ENCODE assay signal across 13 cellular contexts in the genomic region with DNA sequence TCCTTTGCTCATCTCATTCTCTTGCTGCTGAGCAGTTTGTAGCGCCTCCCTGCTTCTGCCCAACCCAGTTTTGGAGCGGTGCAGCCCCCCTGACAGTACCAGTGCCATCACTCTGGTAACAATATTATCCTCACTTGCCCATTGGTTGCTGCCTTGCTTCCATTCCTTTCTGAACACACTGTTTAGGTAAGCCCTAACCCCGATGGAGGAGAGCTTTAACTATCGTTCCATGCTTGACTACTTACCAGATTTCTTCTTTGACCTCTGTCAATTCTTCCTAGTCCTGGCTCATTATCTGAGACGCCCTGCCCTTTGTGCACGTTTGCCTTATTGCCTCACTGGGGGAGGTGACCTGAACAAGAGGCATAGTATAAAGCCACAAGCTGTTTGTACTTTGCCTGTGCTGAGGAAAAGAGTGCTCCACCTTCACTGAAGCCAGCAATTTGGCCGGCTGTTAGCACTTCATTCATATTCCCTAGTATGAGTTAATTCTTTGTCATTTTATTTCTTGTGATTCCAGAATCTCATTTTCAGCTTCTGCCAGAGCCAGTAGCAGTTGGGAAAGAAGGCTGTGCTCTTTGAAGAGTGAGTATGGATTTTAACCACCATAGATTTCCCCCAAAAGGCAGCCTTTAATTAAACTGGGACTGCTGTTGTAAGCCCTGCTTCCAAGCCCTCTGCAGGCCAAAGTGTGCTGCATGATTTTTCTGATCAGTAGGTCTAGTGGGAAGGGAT. TPM values are rescaled to one million over a fixed set of nuclear protein-coding genes. Genes with fewer than 3 reads are reported as not detected.
DNase-seq lines count a peak whose midpoint lies in the region; ATAC-seq, FAIRE-seq and TF ChIP-seq lines count a peak whose summit lies in the region.
"Had no signal": no experiment of that assay in that cellular context is flagged by ENCODE, and none has a peak within 500 bp of the region (broad histone marks: within the 10 kb centered on the region; RNA-seq: fewer than 3 reads in every experiment).

No MANE protein-coding gene starts in this region.

- no peak for TF ChIP-seq EP300 in stomach (IDR thresholded peaks at IDR 0.05)

- H3K4me1 ChIP-seq in astrocyte (ENCODE audit: insufficient read depth, low read length) (no peaks in the 10 kb centered on the region), stomach (peaks cover 0 to 56% (median 15%) of the 10 kb centered on the region in 4 donors)

- DNase-seq in DMS 273 (lab: John Stamatoyannopoulos, UW; ENCODE audit: unreplicated experiment) (peak; percentile 36), DMS 273 treated with DMSO at 0.1 percent for 48 hours (lab: John Stamatoyannopoulos, UW) (no peak), astrocyte (ENCODE audit: low read depth) (no peak), kidney glomerular epithelial cell (lab: John Stamatoyannopoulos, UW) (peak; percentile 8), stomach (peak; percentile 63)
- no peak for DNase-seq in activated CD4-positive, alpha-beta T cell treated with anti-CD3 and anti-CD28 coated beads for 1 hour
- DNase-seq in activated naive CD4-positive, alpha-beta T cell treated with anti-CD3 and anti-CD28 coated beads, Interleukin-2, amount 50 U/mL, for 16 hours = no peak
- no peak for DNase-seq in stimulated activated effector memory CD8-positive, alpha-beta T cell treated with anti-CD3 and anti-CD28 coated beads, Interleukin-12 subunit alpha, Interleukin-12 subunit beta, amount 100 ng/mL, for 72 hours (ENCODE audit: low spot score in 2 of 2)
- DNase-seq: activated effector memory CD4-positive, alpha-beta T cell treated with anti-CD3 and anti-CD28 coated beads, Interleukin-2, amount 50 U/mL, for 16 hours; GOT3 had no signal

- no peak for TF ChIP-seq POLR2A in stomach (IDR thresholded peaks at IDR 0.05)

- H3K36me3 ChIP-seq in astrocyte (ENCODE audit: insufficient read depth, low read length) = no peaks in the 10 kb centered on the region
- H3K36me3 ChIP-seq in stomach = no peaks in the 10 kb centered on the region

- H3K9me3 Mint-ChIP-seq in astrocyte (ENCODE audit: unreplicated experiment) = no peaks in the 10 kb centered on the region
- no peaks in the 10 kb centered on the region for H3K9me3 Mint-ChIP-seq in stimulated activated effector memory CD8-positive, alpha-beta T cell treated with anti-CD3 and anti-CD28 coated beads, Interleukin-12 subunit alpha, Interleukin-12 subunit beta, amount 100 ng/mL, for 72 hours
- H3K9me3 Mint-ChIP-seq: T-helper 2 cell treated with Interferon-gamma antibody and Interleukin-4, amounts not matched to agents 5 μg/mL and 100 μg/mL, for 36 hours had no signal

- intact Hi-C loops in stomach (cut with DNase I; ENCODE audit: low total_unique reads) = no loop called here

- no peak for FAIRE-seq in astrocyte (lab: Jason Lieb, UNC)

- WGBS in stomach, 5 donors = 35 to 49% (median 42%) methylated on average over 7 of the region's 7 CpGs

- TF ChIP-seq CTCF in astrocyte (IDR thresholded peaks at IDR 0.05; ENCODE audit: insufficient read depth, low read depth, low read length) (peak; percentile 26), stomach (IDR thresholded peaks at IDR 0.05) (no peak)

- H3K9me3 ChIP-seq in astrocyte (ENCODE audit: insufficient read depth, low read depth, low read length) (no peaks in the 10 kb centered on the region), stomach (no peaks in the 10 kb centered on the region)

- no peak overlapping the region for H3K27ac ChIP-seq in astrocyte (ENCODE audit: low read depth, low read length)
- H3K27ac ChIP-seq in stomach = peak overlapping the region; percentile 53 to 77 (median 75)
- H3K27ac ChIP-seq: 22Rv1 had no signal

- no peaks in the 10 kb centered on the region for H3K36me3 Mint-ChIP-seq in astrocyte (ENCODE audit: low read depth, unreplicated experiment)
- no peaks in the 10 kb centered on the region for H3K36me3 Mint-ChIP-seq in stimulated activated effector memory CD8-positive, alpha-beta T cell treated with anti-CD3 and anti-CD28 coated beads, Interleukin-12 subunit alpha, Interleukin-12 subunit beta, amount 100 ng/mL, for 72 hours

- H3K4me3 ChIP-seq in astrocyte (ENCODE audit: insufficient read depth, low read depth, low read length) (no peak overlapping the region), stomach (no peak overlapping the region)

- peaks cover 11% of the 10 kb centered on the region for H3K27me3 Mint-ChIP-seq in astrocyte (ENCODE audit: low read depth, unreplicated experiment)

- peak overlapping the region; percentile 45 for H3K4me2 ChIP-seq in astrocyte (ENCODE audit: low read length)

- peak overlapping the region; percentile 9 for H2AFZ ChIP-seq in astrocyte (ENCODE audit: low read depth, low read length)

- no peak overlapping the region for H3K4me3 Mint-ChIP-seq in astrocyte (ENCODE audit: unreplicated experiment)
- H3K4me3 Mint-ChIP-seq in stimulated activated effector memory CD8-positive, alpha-beta T cell treated with anti-CD3 and anti-CD28 coated beads, Interleukin-12 subunit alpha, Interleukin-12 subunit beta, amount 100 ng/mL, for 72 hours = no peak overlapping the region
- H3K4me3 Mint-ChIP-seq: T-helper 2 cell treated with Interferon-gamma antibody and Interleukin-4, amounts not matched to agents 5 μg/mL and 100 μg/mL, for 36 hours had no signal

- H3K9ac ChIP-seq in astrocyte (ENCODE audit: low read length) = no peak overlapping the region

- ATAC-seq in stimulated activated effector memory CD8-positive, alpha-beta T cell treated with anti-CD3 and anti-CD28 coated beads, Interleukin-12 subunit alpha, Interleukin-12 subunit beta, amount 100 ng/mL, for 72 hours = no peak

- no peaks in the 10 kb centered on the region for H3K27me3 ChIP-seq in astrocyte (ENCODE audit: insufficient read depth, low read length)
- H3K27me3 ChIP-seq in stomach = no peaks in the 10 kb centered on the region

- peaks cover 10% of the 10 kb centered on the region for H4K20me1 ChIP-seq in astrocyte (ENCODE audit: insufficient read depth, low read length)

- H3K4me1 Mint-ChIP-seq in astrocyte (ENCODE audit: low read depth, unreplicated experiment) = peaks cover 5% of the 10 kb centered on the region
- peaks cover 13% of the 10 kb centered on the region for H3K4me1 Mint-ChIP-seq in stimulated activated effector memory CD8-positive, alpha-beta T cell treated with anti-CD3 and anti-CD28 coated beads, Interleukin-12 subunit alpha, Interleukin-12 subunit beta, amount 100 ng/mL, for 72 hours

- H3K79me2 ChIP-seq in astrocyte (ENCODE audit: insufficient read depth, low read length) = no peaks in the 10 kb centered on the region

- H3K27ac Mint-ChIP-seq in astrocyte (ENCODE audit: unreplicated experiment) = no peak overlapping the region
- H3K27ac Mint-ChIP-seq in stimulated activated effector memory CD8-positive, alpha-beta T cell treated with anti-CD3 and anti-CD28 coated beads, Interleukin-12 subunit alpha, Interleukin-12 subunit beta, amount 100 ng/mL, for 72 hours = no peak overlapping the region
- H3K27ac Mint-ChIP-seq: T-helper 2 cell treated with Interferon-gamma antibody and Interleukin-4, amounts not matched to agents 5 μg/mL and 100 μg/mL, for 36 hours had no signal

RNA-seq across cellular contexts. Expression of a gene that starts 11.9 kb away (rescaled TPM):
- total RNA-seq in astrocyte (3.8 and 3.9 TPM in 2 replicates), stomach (10 to 100 TPM in 3 of 5 donors, 1 to 10 TPM in 2; 5.8 to 22.8 (median 12.2) TPM)
- 1 to 10 TPM; 4.3 to 6.2 (median 4.6) TPM for polyA plus RNA-seq in stomach

RNA-seq across cellular contexts. Expression of a gene that starts 38.8 kb away (rescaled TPM):
- total RNA-seq in astrocyte (not detected in 2 replicates), stomach (10 to 100 TPM in 1 of 5 donors, 1 to 10 TPM in 1, under 1 TPM in 1, not detected in 2; 0.43 to 10.4 (median 5.1) TPM)
- 1 to 10 TPM in 2 of 3 donors, under 1 TPM in 1; 0.44 to 4.4 (median 1.8) TPM for polyA plus RNA-seq in stomach
- total RNA-seq: osteocyte had no signal

RNA-seq across cellular contexts. Expression of a gene that starts 56.5 kb away (rescaled TPM):
- total RNA-seq in astrocyte (19.0 and 22.2 TPM in 2 replicates), stomach (10 to 100 TPM in 3 of 5 donors, 1 to 10 TPM in 2; 4.1 to 23.5 (median 11.6) TPM)
- 10 to 100 TPM in 1 of 3 donors, 1 to 10 TPM in 2; 7.4 to 10.1 (median 9.7) TPM for polyA plus RNA-seq in stomach

RNA-seq across cellular contexts. Expression of a gene that starts 56.8 kb away (rescaled TPM):
- 7.3 and 7.7 TPM in 2 replicates for total RNA-seq in astrocyte
- 10 to 100 TPM in 2 of 5 donors, 1 to 10 TPM in 1, not detected in 2; 7.0 to 57.6 (median 28.1) TPM for total RNA-seq in stomach
- 1 to 10 TPM; 3.1 to 7.0 (median 6.0) TPM for polyA plus RNA-seq in stomach

Comparison
In these comparisons a context has a peak if more than half of its experiments do, and no peak if none do; other contexts are left out.
1. DNase-seq: peak in DMS 273 (single experiment), kidney glomerular epithelial cell (single experiment) and stomach (single experiment); none in DMS 273 treated with DMSO at 0.1 percent for 48 hours (single experiment), astrocyte (single experiment), activated CD4-positive, alpha-beta T cell treated with anti-CD3 and anti-CD28 coated beads for 1 hour (single experiment), activated naive CD4-positive, alpha-beta T cell treated with anti-CD3 and anti-CD28 coated beads, Interleukin-2, amount 50 U/mL, for 16 hours (single experiment) and stimulated activated effector memory CD8-positive, alpha-beta T cell treated with anti-CD3 and anti-CD28 coated beads, Interleukin-12 subunit alpha, Interleukin-12 subunit beta, amount 100 ng/mL, for 72 hours (0 of 2).